24 cellular contexts compared by ENCODE assay signal in the genomic region with DNA sequence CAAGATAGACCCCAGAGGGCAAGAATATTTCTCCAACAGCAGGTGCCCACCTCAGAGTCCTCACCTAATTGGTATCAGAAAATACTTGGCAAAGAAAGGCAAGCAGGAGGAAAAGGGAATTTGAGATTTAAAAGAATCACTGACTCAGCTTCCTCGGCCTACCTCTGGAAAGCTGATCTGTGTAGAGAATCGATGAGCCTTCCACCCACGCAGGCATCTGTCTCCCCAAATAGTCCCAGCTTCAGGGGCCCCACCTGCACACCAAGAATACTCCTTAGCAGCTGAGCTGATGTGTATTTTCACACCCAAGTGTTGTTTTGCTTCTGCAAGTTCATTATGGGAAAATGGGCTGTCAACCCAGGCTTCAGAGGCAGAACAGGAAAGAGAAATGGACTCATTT.
DNase-seq lines count a peak whose midpoint lies in the region; ATAC-seq, FAIRE-seq and TF ChIP-seq lines count a peak whose summit lies in the region.
"Had no signal": no experiment of that assay in that cellular context is flagged by ENCODE, and none has a peak within 500 bp of the region (broad histone marks: within the 10 kb centered on the region; RNA-seq: fewer than 3 reads in every experiment).

No MANE protein-coding gene starts in this region.

- no peaks in the 10 kb centered on the region for H3K36me3 ChIP-seq in bronchial epithelial cell (ENCODE audit: control insufficient read depth, insufficient read depth, low read length)
- H3K36me3 ChIP-seq: MG63 had no signal

- peaks cover 82% of the 10 kb centered on the region for H3K4me1 Mint-ChIP-seq in nephron
- H3K4me1 Mint-ChIP-seq: CD8-positive, alpha-beta memory T cell; IgD-negative memory B cell had no signal

- no peaks in the 10 kb centered on the region for H3K27me3 ChIP-seq in bronchial epithelial cell (ENCODE audit: control insufficient read depth, insufficient read depth, low read length)

- peak overlapping the region; percentile 62 to 74 (median 66) for H3K27ac Mint-ChIP-seq in nephron
- H3K27ac Mint-ChIP-seq: CD8-positive, alpha-beta memory T cell; H9 had no signal

- peaks cover 11% of the 10 kb centered on the region for H3K27me3 Mint-ChIP-seq in nephron (ENCODE audit: low read depth)

- no peak overlapping the region for H3K4me3 ChIP-seq in bronchial epithelial cell (ENCODE audit: low read depth, low read length)
- H3K4me3 ChIP-seq: MG63 had no signal

- peak; percentile 47 for FAIRE-seq in bronchial epithelial cell (lab: Jason Lieb, UNC)
- FAIRE-seq: D721Med had no signal

- ATAC-seq in HG02571 (IDR thresholded peaks at IDR 0.05; ENCODE audit: unreplicated experiment), result no peak
- ATAC-seq: SK-N-SH treated with all-trans-retinoic acid at 6 μM for 48 hours had no signal

- no peaks in the 10 kb centered on the region for H3K36me3 Mint-ChIP-seq in nephron (ENCODE audit: low read depth)
- H3K36me3 Mint-ChIP-seq: CD8-positive, alpha-beta memory T cell; IgD-negative memory B cell had no signal

- H3K9me3 Mint-ChIP-seq in nephron, result no peaks in the 10 kb centered on the region
- H3K9me3 Mint-ChIP-seq: H9 had no signal

- no peak overlapping the region for H3K4me3 Mint-ChIP-seq in nephron
- H3K4me3 Mint-ChIP-seq: CD8-positive, alpha-beta memory T cell; H9; IgD-negative memory B cell had no signal

- TF ChIP-seq CTCF in bronchial epithelial cell (IDR thresholded peaks at IDR 0.05; ENCODE audit: insufficient read depth, low read length, severe bottlenecking), result no peak
- TF ChIP-seq CTCF in nephron (IDR thresholded peaks at IDR 0.05; ENCODE audit: unreplicated experiment in 3 of 3), result no peak

- DNase-seq in activated CD8-positive, alpha-beta memory T cell treated with anti-CD3 and anti-CD28 coated beads for 24 hours, result peak; percentile 28
- no peak for DNase-seq in activated CD8-positive, alpha-beta memory T cell treated with anti-CD3 and anti-CD28 coated beads, Interleukin-2, amount 50 U/mL, for 4 hours
- no peak for DNase-seq in bronchial epithelial cell (ENCODE audit: low read depth)
- DNase-seq in stimulated activated CD8-positive, alpha-beta memory T cell treated with anti-CD3 and anti-CD28 coated beads, Interleukin-4, amount 100 ng/mL, for 48 hours, result peak; percentile 3
- DNase-seq in NCI-H526 (lab: John Stamatoyannopoulos, UW), result no peak
- no peak for DNase-seq in T-helper 1 cell
- DNase-seq: 8988T; AML-193; C1 segment of cervical spinal cord; CD8-positive, alpha-beta memory T cell; DMS53; GDM1; Karpas-422; MG63; NCI-H1417; NCI-H1694 treated with DMSO at 0.1 percent for 48 hours; NCI-H2081 treated with DMSO at 0.1 percent for 48 hours; SHP77 treated with DMSO at 0.1 percent for 48 hours had no signal

Comparison
In these comparisons a context has a peak if more than half of its experiments do, and no peak if none do; other contexts are left out.
1. DNase-seq: peak in activated CD8-positive, alpha-beta memory T cell treated with anti-CD3 and anti-CD28 coated beads for 24 hours (single experiment) and stimulated activated CD8-positive, alpha-beta memory T cell treated with anti-CD3 and anti-CD28 coated beads, Interleukin-4, amount 100 ng/mL, for 48 hours (single experiment); none in activated CD8-positive, alpha-beta memory T cell treated with anti-CD3 and anti-CD28 coated beads, Interleukin-2, amount 50 U/mL, for 4 hours (single experiment), bronchial epithelial cell (single experiment), NCI-H526 (0 of 2) and T-helper 1 cell (0 of 5).